25 cellular contexts compared by ENCODE assay signal in genomic region chr2:105291981-105292380, GRCh38. TPM values are rescaled to one million over a fixed set of nuclear protein-coding genes. Genes with fewer than 3 reads are reported as not detected.
"Had no signal": no experiment of that assay in that cellular context is flagged by ENCODE, and none has a peak within 500 bp of the region (broad histone marks: within the 10 kb centered on the region; RNA-seq: fewer than 3 reads in every experiment).

No MANE protein-coding gene starts in this region.

- DNase-seq: activated CD4-positive, alpha-beta memory T cell treated with anti-CD3 and anti-CD28 coated beads, Interleukin-2, amount 10 ng/mL, durations not matched to agents 7 days and 5 days; activated CD4-positive, alpha-beta T cell treated with anti-CD3 and anti-CD28 coated beads for 48 hours; activated CD4-positive, CD25-positive, alpha-beta regulatory T cell; activated CD8-positive, alpha-beta memory T cell treated with anti-CD3 and anti-CD28 coated beads, Interleukin-2, amount 10 ng/mL, durations not matched to agents 7 days and 5 days; activated naive CD4-positive, alpha-beta T cell treated with Interleukin-2 at 50 U/mL for 16 hours; activated naive CD8-positive, alpha-beta T cell treated with anti-CD3 and anti-CD28 coated beads, Interleukin-2, amount 10 ng/mL, durations not matched to agents 7 days and 5 days; effector CD8-positive, alpha-beta T cell; hippocampal formation; kidney; left lung; naive thymus-derived CD8-positive, alpha-beta T cell; pancreas; SK-N-SH; stimulated activated naive CD8-positive, alpha-beta T cell treated with anti-CD3 and anti-CD28 coated beads, Interleukin-15, Interleukin-2, amounts not matched to agents 100 U/mL and 50 U/mL, for 24 hours; substantia nigra; T-cell; tibial artery had no signal

- H3K4me1 ChIP-seq: esophagus muscularis mucosa, left lung had no signal

- H3K4me3 ChIP-seq: esophagus muscularis mucosa, left lung, pancreas, tibial artery had no signal

- H3K9ac ChIP-seq: SK-N-SH had no signal

- FAIRE-seq: kidney, pancreas, urothelium cell line had no signal

- H3K27ac ChIP-seq: esophagus muscularis mucosa, left lung, pancreas, tibial artery had no signal

- ATAC-seq: activated CD8-positive, alpha-beta memory T cell treated with anti-CD3 and anti-CD28 coated beads, Interleukin-2, amount 10 ng/mL, durations not matched to agents 7 days and 5 days; activated T-helper 17 cell treated with anti-CD3 and anti-CD28 coated beads, Interleukin-2, amount 50 U/mL, for 72 hours; left lung; naive thymus-derived CD8-positive, alpha-beta T cell; pancreas; sciatic nerve; stimulated activated naive CD8-positive, alpha-beta T cell treated with anti-CD3 and anti-CD28 coated beads, Interleukin-15, Interleukin-2, amounts not matched to agents 100 U/mL and 50 U/mL, for 24 hours; T-cell had no signal

- H3K4me2 ChIP-seq: SK-N-SH had no signal

- H3K27me3 ChIP-seq: esophagus muscularis mucosa, left lung, pancreas, tibial artery had no signal

- H3K9me3 ChIP-seq: esophagus muscularis mucosa, left lung, pancreas, SK-N-SH, tibial artery had no signal

RNA-seq across cellular contexts. Expression of gene GPR45, which starts 50.4 kb away (rescaled TPM):
- total RNA-seq: activated CD4-positive, alpha-beta memory T cell treated with anti-CD3 and anti-CD28 coated beads, Interleukin-2, amount 10 ng/mL, durations not matched to agents 7 days and 5 days; activated CD8-positive, alpha-beta memory T cell treated with anti-CD3 and anti-CD28 coated beads, Interleukin-2, amount 10 ng/mL, durations not matched to agents 7 days and 5 days; activated naive CD8-positive, alpha-beta T cell treated with anti-CD3 and anti-CD28 coated beads, Interleukin-2, amount 10 ng/mL, durations not matched to agents 7 days and 5 days; activated T-helper 17 cell treated with anti-CD3 and anti-CD28 coated beads, Interleukin-2, amount 50 U/mL, for 72 hours; esophagus muscularis mucosa; fibroblast of villous mesenchyme; glomerular endothelial cell; kidney; left lung; mucosa of gallbladder; naive thymus-derived CD8-positive, alpha-beta T cell; pancreas; pulmonary artery endothelial cell; sciatic nerve; T-cell had no signal
- polyA plus RNA-seq: SK-N-SH had no signal
